Comparison of ENCODE assay signal across 27 cellular contexts in the genomic region with DNA sequence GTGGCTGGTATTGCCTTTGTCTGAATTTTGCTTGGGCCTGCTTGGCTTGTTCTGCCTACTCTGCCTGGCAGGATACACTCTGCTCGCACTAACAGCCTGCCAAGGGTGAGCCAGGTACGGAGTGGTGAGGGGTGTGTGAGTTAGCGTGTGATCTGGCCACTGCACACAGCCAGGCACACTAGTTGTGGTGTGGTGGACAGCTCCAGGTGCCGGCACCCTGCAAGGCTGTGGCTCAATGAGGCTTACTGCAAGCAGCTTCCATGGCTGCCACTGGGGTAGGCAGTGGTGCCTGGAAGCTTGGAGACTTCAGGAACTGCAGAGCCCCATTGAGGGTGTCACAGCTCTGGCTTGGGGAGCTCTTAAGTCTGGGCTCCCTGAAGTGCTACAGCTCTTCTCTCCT.
"Had no signal": no experiment of that assay in that cellular context is flagged by ENCODE, and none has a peak within 500 bp of the region (broad histone marks: within the 10 kb centered on the region; RNA-seq: fewer than 3 reads in every experiment).

No MANE protein-coding gene starts in this region.

- H3K27ac Mint-ChIP-seq: immature natural killer cell; memory B cell; naive thymus-derived CD4-positive, alpha-beta T cell; nephron; neural progenitor cell; stimulated activated memory B cell treated with anti-CD40 and anti-IgM and Interleukin-4, amounts not matched to agents 10 μg/mL and 1 μg/mL and 100 μg/mL, for 72 hours; stimulated activated naive CD8-positive, alpha-beta T cell treated with anti-CD3 and anti-CD28 coated beads, Interleukin-15, amount 100 ng/mL, for 72 hours had no signal

- H3K36me3 Mint-ChIP-seq: neural progenitor cell had no signal

- H3K4me1 Mint-ChIP-seq: immature natural killer cell; nephron; neural progenitor cell; stimulated activated memory B cell treated with anti-CD40 and anti-IgM and Interleukin-4, amounts not matched to agents 10 μg/mL and 1 μg/mL and 100 μg/mL, for 72 hours; stimulated activated naive CD8-positive, alpha-beta T cell treated with anti-CD3 and anti-CD28 coated beads, Interleukin-15, amount 100 ng/mL, for 72 hours had no signal

- FAIRE-seq: islet of Langerhans, kidney, small intestine had no signal

- DNase-seq: head of caudate nucleus; hypothalamus; immature natural killer cell; kidney; left colon; left ventricle myocardium inferior; midbrain; mucosa of descending colon; naive thymus-derived CD4-positive, alpha-beta T cell; ovary; retina; small intestine; spleen; stimulated activated CD4-positive, alpha-beta T cell treated with anti-CD3 and anti-CD28 coated beads, Interleukin-2, amount 100 ng/mL, for 48 hours; stimulated activated CD4-positive, alpha-beta T cell treated with anti-CD3 and anti-CD28 coated beads, Interleukin-4, amount 100 ng/mL, for 4 hours; stimulated activated CD8-positive, alpha-beta memory T cell treated with anti-CD3 and anti-CD28 coated beads, Interleukin-4, amount 100 ng/mL, for 48 hours; stimulated activated naive CD4-positive, alpha-beta T cell treated with Interleukin-2 at 50 U/mL for 16 hours; stimulated activated naive CD8-positive, alpha-beta T cell treated with anti-CD3 and anti-CD28 coated beads, Interleukin-15, amount 100 ng/mL, for 72 hours; substantia nigra; uterus had no signal

- H3K27me3 Mint-ChIP-seq: memory B cell; naive thymus-derived CD4-positive, alpha-beta T cell; stimulated activated memory B cell treated with anti-CD40 and anti-IgM and Interleukin-4, amounts not matched to agents 10 μg/mL and 1 μg/mL and 100 μg/mL, for 72 hours; stimulated activated naive CD8-positive, alpha-beta T cell treated with anti-CD3 and anti-CD28 coated beads, Interleukin-15, amount 100 ng/mL, for 72 hours had no signal

- ATAC-seq: left colon; mucosa of descending colon; naive thymus-derived CD4-positive, alpha-beta T cell; right cardiac atrium; sciatic nerve; stimulated activated memory B cell treated with anti-CD40 and anti-IgM and Interleukin-4, amounts not matched to agents 10 μg/mL and 1 μg/mL and 100 μg/mL, for 72 hours; stimulated activated naive CD8-positive, alpha-beta T cell treated with anti-CD3 and anti-CD28 coated beads, Interleukin-15, amount 100 ng/mL, for 72 hours had no signal

- H3K4me3 Mint-ChIP-seq: immature natural killer cell; memory B cell; naive thymus-derived CD4-positive, alpha-beta T cell; nephron; neural progenitor cell; stimulated activated memory B cell treated with anti-CD40 and anti-IgM and Interleukin-4, amounts not matched to agents 10 μg/mL and 1 μg/mL and 100 μg/mL, for 72 hours; stimulated activated naive CD8-positive, alpha-beta T cell treated with anti-CD3 and anti-CD28 coated beads, Interleukin-15, amount 100 ng/mL, for 72 hours had no signal
